In the genomic region with DNA sequence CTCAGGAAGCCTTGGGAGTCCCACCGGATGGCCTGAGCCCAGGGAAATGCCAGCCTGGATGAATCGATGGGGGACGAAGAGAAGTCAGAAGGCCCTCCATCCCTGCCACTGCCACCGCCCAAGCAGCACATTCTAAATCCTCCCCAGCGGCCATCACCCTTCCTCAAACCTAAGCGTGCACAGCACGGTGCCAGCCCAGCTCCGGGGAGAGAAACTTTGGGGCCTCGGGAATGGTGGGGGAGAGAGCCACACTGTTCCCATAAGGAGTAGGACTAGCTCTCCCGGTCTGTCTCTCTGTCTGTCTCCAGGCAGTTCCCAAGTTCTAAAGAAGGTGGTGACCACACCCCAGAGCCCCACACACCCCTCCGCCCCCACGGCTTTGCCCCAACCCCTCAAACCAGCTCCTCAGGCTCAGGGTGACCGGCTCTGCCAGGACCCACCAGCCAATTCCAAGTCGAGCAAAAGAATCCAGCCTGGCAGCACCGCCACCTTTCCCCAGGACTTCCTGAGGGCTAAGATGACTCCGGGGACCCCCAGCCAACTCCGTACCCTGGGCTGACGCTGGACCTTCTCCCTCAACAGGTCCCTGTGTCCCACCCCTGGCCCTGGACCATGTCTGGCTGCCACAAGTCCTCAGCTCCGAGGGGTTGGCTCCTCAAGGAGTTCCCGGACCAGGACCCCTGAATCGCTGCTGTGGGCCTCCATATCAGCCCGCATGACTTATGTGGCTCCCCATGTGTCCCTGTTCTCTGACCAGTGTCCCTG, we compare ENCODE assay signal across 9 cellular contexts. TPM values are rescaled to one million over a fixed set of nuclear protein-coding genes. Genes with fewer than 3 reads are reported as not detected.
DNase-seq lines count a peak whose midpoint lies in the region; ATAC-seq and TF ChIP-seq lines count a peak whose summit lies in the region.
"Had no signal": no experiment of that assay in that cellular context is flagged by ENCODE, and none has a peak within 500 bp of the region (broad histone marks: within the 10 kb centered on the region; RNA-seq: fewer than 3 reads in every experiment).

No MANE protein-coding gene starts in this region.

- H4K91ac ChIP-seq in mesenchymal stem cell (ENCODE audit: low read length), result peak overlapping the region; percentile 77

- H3K4me3 ChIP-seq in heart left ventricle, result peak overlapping the region; percentile 71 to 100 (median 98)
- H3K4me3 ChIP-seq in breast epithelium, result peak overlapping the region; percentile 98 to 100 (median 98)
- H3K4me3 ChIP-seq in mesenchymal stem cell (ENCODE audit: insufficient read depth in 1 of 2, low read depth in 1 of 2, low read length in 2 of 2), result peak overlapping the region; percentile 96 to 98
- peak overlapping the region; percentile 99 to 100 for H3K4me3 ChIP-seq in vagina

- no peak overlapping the region for H2AFZ ChIP-seq in mesenchymal stem cell (ENCODE audit: low read depth, low read length)

- no peaks in the 10 kb centered on the region for H3K9me3 ChIP-seq in heart left ventricle
- no peaks in the 10 kb centered on the region for H3K9me3 ChIP-seq in breast epithelium
- H3K9me3 ChIP-seq in mesenchymal stem cell (ENCODE audit: control insufficient read depth, low read length), result no peaks in the 10 kb centered on the region
- H3K9me3 ChIP-seq in vagina, result no peaks in the 10 kb centered on the region

- TF ChIP-seq CTCF in heart left ventricle (IDR thresholded peaks at IDR 0.05), result no peak
- TF ChIP-seq CTCF in breast epithelium (IDR thresholded peaks at IDR 0.05), result no peak
- no peak for TF ChIP-seq CTCF in vagina (IDR thresholded peaks at IDR 0.05)

- H3K23ac ChIP-seq in mesenchymal stem cell (ENCODE audit: low read length in 2 of 2), result peak overlapping the region in 1 of 2 experiments; percentile 80

- H3K4me1 ChIP-seq in heart left ventricle (peaks cover 36 to 84% (median 69%) of the 10 kb centered on the region in 12 donors), breast epithelium (peaks cover 34 to 44% of the 10 kb centered on the region in 2 donors), mesenchymal stem cell (ENCODE audit: control insufficient read depth, insufficient read depth, low read depth, low read length) (peaks cover 42% of the 10 kb centered on the region), vagina (peaks cover 75% of the 10 kb centered on the region)

- H3K18ac ChIP-seq in mesenchymal stem cell (ENCODE audit: low read depth in 1 of 2, low read length in 2 of 2), result peak overlapping the region; percentile 94 to 95

- TF ChIP-seq POLR2A in heart left ventricle (IDR thresholded peaks at IDR 0.05) (no peak), breast epithelium (IDR thresholded peaks at IDR 0.05) (no peak), vagina (IDR thresholded peaks at IDR 0.05) (no peak)

- ATAC-seq in heart left ventricle, result no peak
- ATAC-seq in Right ventricle myocardium superior (ENCODE audit: poor library complexity), result no peak
- no peak for ATAC-seq in GM21723 (IDR thresholded peaks at IDR 0.05; ENCODE audit: unreplicated experiment)

- intact Hi-C loops in heart left ventricle (cut with DNase I), result loop anchor here (1.0 to 10.0 kb wide), 12 partner anchors 17 to 152 kb away; no protein-coding TSS in a partner anchor
- intact Hi-C loops in Right ventricle myocardium superior (cut with DNase I), result loop anchor here (5.0 kb wide), 2 partner anchors 37 to 117 kb away; no protein-coding TSS in a partner anchor
- intact Hi-C loops in breast epithelium (cut with DNase I; ENCODE audit: low total_unique reads), result loop anchor here (10.0 kb wide), 1 partner anchor 119 kb away; no protein-coding TSS in a partner anchor
- intact Hi-C loops in vagina (cut with DNase I), result loop anchor here (2.0 to 5.0 kb wide), 3 partner anchors 97 to 145 kb away; no protein-coding TSS in a partner anchor

- H3K79me1 ChIP-seq in mesenchymal stem cell (replicated peaks; ENCODE audit: low read length, poor library complexity, severe bottlenecking), result no peaks in the 10 kb centered on the region

- peak overlapping the region; percentile 50 for H2BK5ac ChIP-seq in mesenchymal stem cell (ENCODE audit: low read depth, low read length, poor library complexity, severe bottlenecking)

- H3K4me2 ChIP-seq in mesenchymal stem cell (ENCODE audit: low read length, poor library complexity, severe bottlenecking), result peak overlapping the region; percentile 64

- H3K27ac ChIP-seq in heart left ventricle (peak overlapping the region; percentile 94 to 100 (median 99)), breast epithelium (peak overlapping the region; percentile 96 to 99), mesenchymal stem cell (ENCODE audit: low read length, poor library complexity, severe bottlenecking) (peak overlapping the region; percentile 84), vagina (peak overlapping the region; percentile 100)

- peak overlapping the region; percentile 12 for H2BK120ac ChIP-seq in mesenchymal stem cell (ENCODE audit: low read depth, low read length)

- peak overlapping the region; percentile 68 for H2BK15ac ChIP-seq in mesenchymal stem cell (ENCODE audit: low read depth, poor library complexity, severe bottlenecking)

- peak overlapping the region in 1 of 2 experiments; percentile 98 for H3K14ac ChIP-seq in mesenchymal stem cell (ENCODE audit: low read length in 2 of 2)

- H3K27me3 ChIP-seq in heart left ventricle (no peaks in the 10 kb centered on the region), breast epithelium (no peaks in the 10 kb centered on the region), mesenchymal stem cell (ENCODE audit: control insufficient read depth in 1 of 2, insufficient read depth in 1 of 2, low read length in 2 of 2) (no peaks in the 10 kb centered on the region), vagina (no peaks in the 10 kb centered on the region)

- H3K36me3 ChIP-seq in heart left ventricle (peaks cover 0 to 2% (median 0%) of the 10 kb centered on the region in 9 donors), breast epithelium (no peaks in the 10 kb centered on the region), mesenchymal stem cell (ENCODE audit: control insufficient read depth in 1 of 2, insufficient read depth in 2 of 2, low read depth in 1 of 2, low read length in 2 of 2) (peaks cover 12 to 41% of the 10 kb centered on the region in 2 experiments), vagina (no peaks in the 10 kb centered on the region)

- peak overlapping the region; percentile 98 for H3K9ac ChIP-seq in mesenchymal stem cell (ENCODE audit: low read length)

- H2BK12ac ChIP-seq in mesenchymal stem cell (ENCODE audit: low read length in 2 of 2), result peak overlapping the region in 1 of 2 experiments; percentile 39

- DNase-seq in heart left ventricle, result peak in 1 of 5 donors; percentile 47
- no peak for DNase-seq in Right ventricle myocardium superior
- DNase-seq in breast epithelium (ENCODE audit: low spot score in 2 of 2), result no peak
- peak; percentile 23 for DNase-seq in mesenchymal stem cell
- no peak for DNase-seq in vagina (ENCODE audit: extremely low spot score in 2 of 2)
- DNase-seq in MV-4-11 (lab: John Stamatoyannopoulos, UW), result no peak
- DNase-seq in cerebellar nuclear complex (lab: John Stamatoyannopoulos, UW), result no peak
- DNase-seq: DND-41 had no signal

- 6 to 19% (median 12%) methylated on average over 17 to 22 of the region's 22 CpGs for WGBS in heart left ventricle, 4 donors
- WGBS in mesenchymal stem cell, result 22% methylated on average over 20 of the region's 22 CpGs

- H3K4ac ChIP-seq in mesenchymal stem cell (ENCODE audit: low read depth in 1 of 2, low read length in 2 of 2), result peak overlapping the region; percentile 71 to 91

- H2AK5ac ChIP-seq in mesenchymal stem cell (ENCODE audit: low read length, severe bottlenecking), result peak overlapping the region; percentile 53

- no peak overlapping the region for H4K8ac ChIP-seq in mesenchymal stem cell (ENCODE audit: low read length)

RNA-seq across cellular contexts. Expression of a gene that starts 2.7 kb away (rescaled TPM):
- total RNA-seq in heart left ventricle, result 100 to 1,000 TPM; 251 to 861 (median 409) TPM
- polyA plus RNA-seq in heart left ventricle, result 100 to 1,000 TPM in 1 of 2 donors, 10 to 100 TPM in 1; 84.4 to 251 TPM
- 318 TPM for total RNA-seq in Right ventricle myocardium superior
- total RNA-seq in breast epithelium, result 1,000 to 10,000 TPM in 2 of 3 donors, 100 to 1,000 TPM in 1; 636 to 1,393 (median 1,040) TPM
- polyA plus RNA-seq in mesenchymal stem cell (2013, experiment 1 of 2), result 71.8 TPM
- 65.2 TPM for polyA plus RNA-seq in mesenchymal stem cell (2013, experiment 2 of 2)
- total RNA-seq in vagina, result 828 TPM

RNA-seq across cellular contexts. Expression of a gene that starts 29.8 kb away (rescaled TPM):
- 1,000 to 10,000 TPM in 3 of 9 donors, 100 to 1,000 TPM in 6; 799 to 1,135 (median 929) TPM for total RNA-seq in heart left ventricle
- polyA plus RNA-seq in heart left ventricle, result 1,000 to 10,000 TPM in 1 of 2 donors, 100 to 1,000 TPM in 1; 549 to 1,190 TPM
- total RNA-seq in Right ventricle myocardium superior, result 794 TPM
- total RNA-seq in breast epithelium, result 1,000 to 10,000 TPM; 1,312 to 1,961 (median 1,794) TPM
- polyA plus RNA-seq in mesenchymal stem cell (2013, experiment 1 of 2), result 1,160 TPM
- polyA plus RNA-seq in mesenchymal stem cell (2013, experiment 2 of 2), result 1,130 TPM
- 1,183 TPM for total RNA-seq in vagina

RNA-seq across cellular contexts. Expression of a gene that starts 47.5 kb away (rescaled TPM):
- 10 to 100 TPM in 7 of 9 donors, 1 to 10 TPM in 2; 6.3 to 16.3 (median 11.3) TPM for total RNA-seq in heart left ventricle
- 10 to 100 TPM in 1 of 2 donors, 1 to 10 TPM in 1; 8.5 to 12.2 TPM for polyA plus RNA-seq in heart left ventricle
- total RNA-seq in Right ventricle myocardium superior, result 14.7 TPM
- total RNA-seq in breast epithelium, result 10 to 100 TPM in 2 of 3 donors, 1 to 10 TPM in 1; 7.7 to 12.1 (median 10.7) TPM
- 6.3 TPM for polyA plus RNA-seq in mesenchymal stem cell (2013, experiment 1 of 2)
- polyA plus RNA-seq in mesenchymal stem cell (2013, experiment 2 of 2), result 6.5 TPM
- 12.0 TPM for total RNA-seq in vagina

RNA-seq across cellular contexts. Expression of a gene that starts 57.8 kb away (rescaled TPM):
- total RNA-seq in heart left ventricle (10 to 100 TPM; 24.1 to 55.3 (median 33.7) TPM), Right ventricle myocardium superior (28.2 TPM), breast epithelium (10 to 100 TPM; 61.3 to 92.8 (median 85.5) TPM), vagina (96.3 TPM)
- 10 to 100 TPM; 18.4 to 40.3 TPM for polyA plus RNA-seq in heart left ventricle
- 50.7 TPM for polyA plus RNA-seq in mesenchymal stem cell (2013, experiment 1 of 2)
- polyA plus RNA-seq in mesenchymal stem cell (2013, experiment 2 of 2), result 50.7 TPM
